In the genomic region with DNA sequence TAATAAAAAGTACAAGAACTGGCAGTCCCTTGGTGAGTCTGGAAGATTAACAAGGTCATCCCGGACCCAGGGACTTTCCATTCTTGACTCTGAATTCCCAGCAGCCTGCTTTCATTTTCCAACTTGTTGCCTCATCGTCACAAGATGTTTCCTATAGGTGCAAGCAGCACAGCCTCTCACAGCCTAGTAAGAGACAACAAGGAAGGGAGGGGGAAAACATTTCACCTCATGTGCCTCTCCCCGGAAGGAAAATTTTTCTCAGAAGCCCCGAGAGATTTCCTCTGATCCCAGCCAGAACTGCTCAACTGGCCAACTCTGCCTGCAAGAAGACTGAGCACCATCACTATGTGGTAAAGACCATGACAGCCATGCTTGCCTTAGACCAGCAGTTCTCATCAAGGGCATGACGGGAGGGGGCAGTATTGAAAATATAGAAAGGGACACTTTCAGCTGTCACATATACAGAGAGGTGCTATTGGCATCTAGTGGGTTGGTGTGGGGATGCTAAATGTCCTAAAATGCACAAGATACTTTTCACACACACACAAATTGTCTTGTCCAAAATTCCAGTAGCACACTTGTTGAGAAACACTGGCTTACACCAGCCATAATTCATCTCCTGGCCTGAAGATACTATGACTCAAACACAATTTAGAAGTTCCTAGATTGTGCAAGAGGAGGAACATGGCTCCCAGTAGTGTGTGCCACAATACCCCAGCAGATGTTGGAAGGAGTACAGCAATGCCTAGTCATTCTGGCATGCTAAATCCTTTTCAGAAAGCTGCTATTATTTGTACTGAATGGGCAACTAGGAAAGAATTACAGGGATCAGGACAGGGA, we compare ENCODE assay signal across 8 cellular contexts. TPM values are rescaled to one million over a fixed set of nuclear protein-coding genes. Genes with fewer than 3 reads are reported as not detected.
DNase-seq lines count a peak whose midpoint lies in the region; ATAC-seq, FAIRE-seq and TF ChIP-seq lines count a peak whose summit lies in the region.

No MANE protein-coding gene starts in this region.

- CTCF ChIA-PET in BJ (lab: Yijun Ruan, JAX), result interaction anchor here (0.6 to 1.7 kb wide), 4 partner anchors 10 to 1700 kb away, joined by 3 to 6 read pairs (median 4); a partner anchor contains a TSS

- no peak for FAIRE-seq in small intestine (lab: Jason Lieb, UNC)

- H3K36me3 ChIP-seq in BJ (ENCODE audit: control insufficient read depth, insufficient read depth, low read length) (no peaks in the 10 kb centered on the region), esophagus squamous epithelium (no peaks in the 10 kb centered on the region), small intestine (ENCODE audit: control insufficient read depth in 2 of 2, insufficient read depth in 2 of 2, low read length in 2 of 2) (no peaks in the 10 kb centered on the region)

- H3K4me1 ChIP-seq in esophagus squamous epithelium (peaks cover 16 to 58% (median 36%) of the 10 kb centered on the region in 3 donors), small intestine (ENCODE audit: control insufficient read depth in 2 of 2, insufficient read depth in 1 of 2, low read depth in 1 of 2, low read length in 1 of 2) (peaks cover 0 to 8% of the 10 kb centered on the region in 2 donors)

- H3K9me3 ChIP-seq in esophagus squamous epithelium (no peaks in the 10 kb centered on the region), small intestine (ENCODE audit: control insufficient read depth, low read depth) (no peaks in the 10 kb centered on the region)

- H3K27me3 ChIP-seq in BJ (ENCODE audit: control insufficient read depth, insufficient read depth, low read length), result no peaks in the 10 kb centered on the region
- H3K27me3 ChIP-seq in esophagus squamous epithelium, result no peaks in the 10 kb centered on the region
- no peaks in the 10 kb centered on the region for H3K27me3 ChIP-seq in small intestine (ENCODE audit: control insufficient read depth in 2 of 2, insufficient read depth in 2 of 2, low read length in 2 of 2)

- 18 to 19% methylated on average over 3 to 5 of the region's 5 CpGs for WGBS in esophagus squamous epithelium, 2 donors
- WGBS in small intestine, 3 donors, result 37 to 63% (median 57%) methylated on average over 5 of the region's 5 CpGs

- ATAC-seq in GM21515 (IDR thresholded peaks at IDR 0.05; ENCODE audit: unreplicated experiment) (no peak), HG03571 (IDR thresholded peaks at IDR 0.05; ENCODE audit: unreplicated experiment) (no peak)

- H3K4me3 ChIP-seq in BJ (ENCODE audit: low read depth, low read length), result no peak overlapping the region
- peak overlapping the region in 1 of 4 donors; percentile 39 for H3K4me3 ChIP-seq in esophagus squamous epithelium
- no peak overlapping the region for H3K4me3 ChIP-seq in small intestine (ENCODE audit: low read depth in 1 of 2, low read length in 2 of 2)

- TF ChIP-seq CTCF in BJ (IDR thresholded peaks at IDR 0.05; ENCODE audit: insufficient read depth, low read depth, low read length), result no peak
- peak in 1 of 6 experiments; percentile 8 for TF ChIP-seq CTCF in esophagus squamous epithelium (IDR thresholded peaks at IDR 0.05)

- DNase-seq in BJ (ENCODE audit: low read depth) (peak; percentile 93), NOMO-1 treated with dmso at 0.1 percent for 144 hours (lab: John Stamatoyannopoulos, UW; ENCODE audit: unreplicated experiment) (peak; percentile 60), esophagus squamous epithelium (lab: John Stamatoyannopoulos, UW) (no peak), occipital lobe (lab: John Stamatoyannopoulos, UW) (peak; percentile 27), small intestine (no peak)
- DNase-seq in activated CD4-positive, alpha-beta T cell treated with anti-CD3 and anti-CD28 coated beads, Interleukin-2, amount 50 U/mL, for 48 hours, result no peak

- intact Hi-C loops in esophagus squamous epithelium (cut with DNase I), result no loop called here

- H3K27ac ChIP-seq in esophagus squamous epithelium (peak overlapping the region; percentile 81 to 93 (median 88)), small intestine (ENCODE audit: low read depth in 1 of 2, low read length in 1 of 2) (peak overlapping the region in 1 of 2 donors; percentile 89)

- TF ChIP-seq POLR2A in esophagus squamous epithelium (IDR thresholded peaks at IDR 0.05), result no peak

- POLR2A ChIA-PET in BJ (lab: Charles Lee), result interaction anchor here (0.6 kb wide), 1 partner anchor 11 kb away, joined by 3 read pairs; a partner anchor contains a TSS

RNA-seq across cellular contexts. Expression of a gene that starts 10.8 kb away (rescaled TPM):
- 10.0 and 23.3 TPM in 2 replicates for polyA plus RNA-seq in BJ (2011; rRNA removed)
- 21.7 and 24.0 TPM in 2 replicates for polyA minus RNA-seq in BJ (2011; rRNA and poly(A)+ RNA removed)
- 100 to 1,000 TPM in 1 of 4 donors, 10 to 100 TPM in 3; 45.0 to 105 (median 82.6) TPM for total RNA-seq in esophagus squamous epithelium
- total RNA-seq in occipital lobe, result 147 TPM
- 10 to 100 TPM; 57.6 to 87.7 (median 65.7) TPM for polyA plus RNA-seq in small intestine

RNA-seq across cellular contexts. Expression of a gene that starts 23.4 kb away (rescaled TPM):
- polyA plus RNA-seq in BJ (2011; rRNA removed), result 39.4 and 42.1 TPM in 2 replicates
- 48.7 and 52.8 TPM in 2 replicates for polyA minus RNA-seq in BJ (2011; rRNA and poly(A)+ RNA removed)
- total RNA-seq in esophagus squamous epithelium, result 100 to 1,000 TPM; 227 to 792 (median 519) TPM
- total RNA-seq in occipital lobe, result 75.2 TPM
- 100 to 1,000 TPM in 2 of 3 donors, 10 to 100 TPM in 1; 81.6 to 250 (median 134) TPM for polyA plus RNA-seq in small intestine

RNA-seq across cellular contexts. Expression of a gene that starts 45.4 kb away (rescaled TPM):
- polyA plus RNA-seq in BJ (2011; rRNA removed) (12.5 and 16.0 TPM in 2 replicates), small intestine (10 to 100 TPM; 12.2 to 55.0 (median 20.1) TPM)
- polyA minus RNA-seq in BJ (2011; rRNA and poly(A)+ RNA removed), result 6.0 and 6.2 TPM in 2 replicates
- total RNA-seq in esophagus squamous epithelium (10 to 100 TPM; 24.9 to 56.8 (median 40.8) TPM), occipital lobe (69.9 TPM)

Comparison
In these comparisons a context has a peak if more than half of its experiments do, and no peak if none do; other contexts are left out.
1. DNase-seq: peak in BJ (single experiment), NOMO-1 treated with dmso at 0.1 percent for 144 hours (single experiment) and occipital lobe (single experiment); none in esophagus squamous epithelium (single experiment), activated CD4-positive, alpha-beta T cell treated with anti-CD3 and anti-CD28 coated beads, Interleukin-2, amount 50 U/mL, for 48 hours (0 of 2) and small intestine (single experiment).